Comparison of ENCODE assay signal across 9 cellular contexts in the genomic region with DNA sequence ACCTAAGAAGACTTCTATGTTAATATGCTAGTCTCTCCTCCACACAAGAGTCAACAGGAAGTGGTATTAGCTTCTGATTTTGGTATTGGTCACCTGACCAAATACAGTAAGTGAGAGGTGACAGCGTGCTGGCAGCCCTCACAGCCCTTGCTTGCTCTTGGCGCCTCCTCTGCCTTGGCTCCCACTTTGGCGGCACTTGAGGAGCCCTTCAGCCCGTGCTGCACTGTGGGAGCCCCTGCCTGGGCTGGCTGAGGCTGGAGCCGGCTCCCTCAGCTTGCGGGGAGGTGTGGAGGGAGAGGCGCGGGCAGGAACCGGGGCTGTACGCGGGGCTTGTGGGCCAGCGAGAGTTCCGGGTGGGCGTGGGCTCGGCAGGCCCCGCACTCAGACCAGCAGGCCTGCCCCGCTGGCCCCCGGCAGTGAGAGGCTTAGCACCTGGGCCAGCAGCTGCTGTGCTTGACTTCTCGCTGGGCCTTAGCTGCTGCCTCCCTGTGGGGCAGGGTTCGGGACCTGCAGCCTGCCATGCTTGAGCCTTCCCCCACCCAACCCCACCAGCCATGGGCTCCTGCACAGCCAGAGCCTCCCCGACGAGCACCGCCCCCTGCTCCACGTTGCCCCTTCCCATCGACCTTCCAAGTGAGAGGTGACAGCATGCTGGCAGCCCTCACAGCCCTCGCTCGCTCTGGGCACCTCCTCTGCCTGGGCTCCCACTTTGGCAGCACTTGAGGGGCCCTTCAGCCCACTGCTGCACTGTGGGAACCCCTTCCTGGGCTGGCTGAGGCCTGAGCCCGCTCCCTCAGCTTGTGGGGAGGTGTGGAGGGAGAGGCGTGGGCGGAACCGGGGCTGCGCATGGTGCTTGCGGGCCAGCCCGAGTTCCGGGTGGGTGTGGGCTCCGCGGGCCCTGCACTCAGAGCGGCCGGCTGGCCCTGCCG. TPM values are rescaled to one million over a fixed set of nuclear protein-coding genes. Genes with fewer than 3 reads are reported as not detected.
A peak's percentile ranks its signal among the peaks of the same experiment; 100 is the strongest.
DNase-seq lines count a peak whose midpoint lies in the region; ATAC-seq and TF ChIP-seq lines count a peak whose summit lies in the region.
"Had no signal": no experiment of that assay in that cellular context is flagged by ENCODE, and none has a peak within 500 bp of the region (broad histone marks: within the 10 kb centered on the region; RNA-seq: fewer than 3 reads in every experiment).

No MANE protein-coding gene starts in this region.

- no peaks in the 10 kb centered on the region for H3K36me3 Mint-ChIP-seq in natural killer cell

- H3K4me3 ChIP-seq in psoas muscle, result no peak overlapping the region
- H3K4me3 ChIP-seq: K562 had no signal

- H3K27me3 Mint-ChIP-seq in natural killer cell (ENCODE audit: low read depth in 2 of 2), result peaks cover 0 to 12% of the 10 kb centered on the region in 2 donors

- WGBS in psoas muscle, 3 donors, result 87 to 91% (median 90%) methylated on average over 37 to 40 of the region's 40 CpGs

- intact Hi-C loops in natural killer cell (cut with micrococcal nuclease), result no loop called here
- intact Hi-C loops in psoas muscle (cut with DNase I), result no loop called here

- no peak overlapping the region for H3K27ac ChIP-seq in psoas muscle

- H3K27me3 ChIP-seq in psoas muscle (ENCODE audit: insufficient read depth in 3 of 3, low read length in 2 of 3), result no peaks in the 10 kb centered on the region

- TF ChIP-seq CTCF in natural killer cell (IDR thresholded peaks at IDR 0.05) (no peak), psoas muscle (IDR thresholded peaks at IDR 0.05) (no peak)

- peak overlapping the region in 1 of 2 donors; percentile 68 for H3K27ac Mint-ChIP-seq in natural killer cell

- no peaks in the 10 kb centered on the region for H3K4me1 ChIP-seq in psoas muscle

- H3K36me3 ChIP-seq in psoas muscle (ENCODE audit: insufficient read depth in 1 of 2, low read depth in 1 of 2), result no peaks in the 10 kb centered on the region

- no peaks in the 10 kb centered on the region for H3K9me3 Mint-ChIP-seq in natural killer cell

- ATAC-seq in GM19023 (IDR thresholded peaks at IDR 0.05; ENCODE audit: unreplicated experiment), result peak; percentile 92
- peak; percentile 79 for ATAC-seq in GM21723 (IDR thresholded peaks at IDR 0.05; ENCODE audit: unreplicated experiment)
- ATAC-seq in HG03442 (IDR thresholded peaks at IDR 0.05; ENCODE audit: unreplicated experiment), result peak; percentile 90
- ATAC-seq in natural killer cell, result peak; percentile 84 to 97 (median 93)
- ATAC-seq in psoas muscle, result no peak
- ATAC-seq: K562, PC-3 had no signal

- DNase-seq in natural killer cell (peak; percentile 29), psoas muscle (no peak), COLO668 (lab: John Stamatoyannopoulos, UW; ENCODE audit: unreplicated experiment) (no peak)
- no peak for DNase-seq in stimulated activated CD4-positive, alpha-beta T cell treated with anti-CD3 and anti-CD28 coated beads, Interleukin-4, amount 100 ng/mL, for 4 hours
- DNase-seq: PC-3 had no signal

- H3K4me1 Mint-ChIP-seq in natural killer cell, result peaks cover 12 to 22% of the 10 kb centered on the region in 2 donors

- no peaks in the 10 kb centered on the region for H3K9me3 ChIP-seq in psoas muscle

- no peak overlapping the region for H3K4me3 Mint-ChIP-seq in natural killer cell

RNA-seq across cellular contexts. Expression of gene ACSL5, which starts 4.2 kb away (rescaled TPM):
- total RNA-seq in natural killer cell (10 to 100 TPM; 41.7 to 71.2 (median 53.7) TPM), psoas muscle (1 to 10 TPM; 2.2 to 4.5 (median 3.7) TPM)
- polyA plus RNA-seq in psoas muscle, result 1 to 10 TPM; 2.2 to 3.4 (median 2.6) TPM

Comparison
In these comparisons a context has a peak if more than half of its experiments do, and no peak if none do; other contexts are left out.
1. ATAC-seq: peak in GM19023 (single experiment), GM21723 (single experiment), HG03442 (single experiment) and natural killer cell (3 of 3); none in psoas muscle (0 of 4).
2. RNA of gene ACSL5, which starts 4.2 kb away (total RNA-seq): 41.7 to 71.2 TPM in natural killer cell; 2.2 to 4.5 TPM in psoas muscle; every median in the first group is over 4 times any median in the second.